Comparison of ENCODE assay signal across 1 cellular context in genomic region chr1:183306317-183307042, GRCh38.
TF ChIP-seq lines count a peak whose summit lies in the region.

No MANE protein-coding gene starts in this region.

TF ChIP-seq in IMR-90, 13 proteins besides CTCF, POLR2A, EP300 and RAD21 (continued from another document):
- no peak for TF ChIP-seq CHD1 (IDR thresholded peaks at IDR 0.05; ENCODE audit: low read depth, low read length)
- TF ChIP-seq FOS (IDR thresholded peaks at IDR 0.05; ENCODE audit: low read depth, low read length) = no peak
